ENCODE assay signal across 1 cellular context in genomic region chr1:30732277-30732996, GRCh38.
TF ChIP-seq lines count a peak whose summit lies in the region.

No MANE protein-coding gene starts in this region.

TF ChIP-seq in K562, 482 proteins besides CTCF, POLR2A, EP300 and RAD21 (continued from another document and continues in another):
- TF ChIP-seq NR2C1 (IDR thresholded peaks at IDR 0.05) (no peak), NR2C1 (tag; IDR thresholded peaks at IDR 0.05) (peak; percentile 28), SMAD4 (CRISPR knock-in tag; conservative IDR thresholded peaks at IDR 0.05) (peak; percentile 41; the same call in 1 of the 2 replicates), CEBPB (tag; IDR thresholded peaks at IDR 0.05) (no peak), PRPF4 (IDR thresholded peaks at IDR 0.05; ENCODE audit: insufficient read depth, low read depth, low read length, poor library complexity, severe bottlenecking) (no peak), SP2 (IDR thresholded peaks at IDR 0.05; ENCODE audit: extremely low read depth, low read depth, low read length, poor library complexity, severe bottlenecking) (no peak), ZNF133 (CRISPR knock-in tag; IDR thresholded peaks at IDR 0.05) (0 out of 2 replicates have a peak, but pooled peaks have one; percentile 29), SMAD3 (CRISPR knock-in tag; conservative IDR thresholded peaks at IDR 0.05) (0 out of 2 replicates have a peak, but pooled peaks have one; percentile 19), KAT2B (IDR thresholded peaks at IDR 0.05; ENCODE audit: low read depth, low read length) (no peak), ZNF583 (CRISPR knock-in tag; IDR thresholded peaks at IDR 0.05) (peak; percentile 64; the same call in 1 of the 2 replicates), ZNF318 (IDR thresholded peaks at IDR 0.05; ENCODE audit: borderline replicate concordance in 1 of 2, low read depth in 1 of 2) (no peak), ZNF609 (CRISPR knock-in tag; IDR thresholded peaks at IDR 0.05; ENCODE audit: borderline replicate concordance) (peak; percentile 85; the same call in 1 of the 2 replicates), E2F3 (CRISPR knock-in tag; IDR thresholded peaks at IDR 0.05) (peak; percentile 45; the same call in 1 of the 2 replicates), MCM5 (IDR thresholded peaks at IDR 0.05; ENCODE audit: low read depth) (no peak), ELF2 (CRISPR knock-in tag; IDR thresholded peaks at IDR 0.05) (peak; percentile 50; the same call in 1 of the 2 replicates), ZNF41 (CRISPR knock-in tag; conservative IDR thresholded peaks at IDR 0.05) (0 out of 2 replicates have a peak, but pooled peaks have one; percentile 39), ZNF644 (tag; IDR thresholded peaks at IDR 0.05; ENCODE audit: low read depth) (peak; percentile 25; the same call in 1 of the 2 replicates), MTF1 (CRISPR knock-in tag; IDR thresholded peaks at IDR 0.05; ENCODE audit: borderline replicate concordance) (peak; percentile 16; the same call in 1 of the 2 replicates), U2AF1 (optimal IDR thresholded peaks at IDR 0.05; ENCODE audit: low read depth, low read length) (no peak), NR4A1 (CRISPR knock-in tag; IDR thresholded peaks at IDR 0.05) (0 out of 2 replicates have a peak, but pooled peaks have one; percentile 72), NR4A1 (tag; IDR thresholded peaks at IDR 0.05) (no peak), SNAPC5 (CRISPR knock-in tag; IDR thresholded peaks at IDR 0.05) (no peak), NCOR1 (IDR thresholded peaks at IDR 0.05) (no peak), ZBTB40 (IDR thresholded peaks at IDR 0.05) (peak; percentile 81), ZBTB40 (CRISPR knock-in tag; IDR thresholded peaks at IDR 0.05) (no peak), ZBTB7A (IDR thresholded peaks at IDR 0.05; ENCODE audit: borderline replicate concordance, control insufficient read depth, low read depth, low read length) (0 out of 2 replicates have a peak, but pooled peaks have one; percentile 3), BRD4 (IDR thresholded peaks at IDR 0.05) (peak; percentile 33; the same call in 1 of the 2 replicates), MYC (IDR thresholded peaks at IDR 0.05; ENCODE audit: low read depth, low read length) (no peak), MYC (CRISPR knock-in tag; IDR thresholded peaks at IDR 0.05; ENCODE audit: borderline replicate concordance, low read depth) (0 out of 2 replicates have a peak, but pooled peaks have one; percentile 46), CHCHD3 (CRISPR knock-in tag; IDR thresholded peaks at IDR 0.05) (no peak), ZNF75A (CRISPR knock-in tag; IDR thresholded peaks at IDR 0.05) (0 out of 2 replicates have a peak, but pooled peaks have one; percentile 33), RBM39 (optimal IDR thresholded peaks at IDR 0.05; ENCODE audit: low read depth, low read length) (no peak), SP1 (CRISPR knock-in tag; IDR thresholded peaks at IDR 0.05) (0 out of 2 replicates have a peak, but pooled peaks have one; percentile 30), E2F4 (CRISPR knock-in tag; IDR thresholded peaks at IDR 0.05; ENCODE audit: low read depth) (no peak), ZNF668 (CRISPR knock-in tag; IDR thresholded peaks at IDR 0.05) (no peak; the same call in 1 of the 2 replicates), NFIC (IDR thresholded peaks at IDR 0.05) (no peak), MTA3 (IDR thresholded peaks at IDR 0.05; ENCODE audit: borderline replicate concordance) (no peak)
